ENCODE assay signal across 17 cellular contexts in the genomic region with DNA sequence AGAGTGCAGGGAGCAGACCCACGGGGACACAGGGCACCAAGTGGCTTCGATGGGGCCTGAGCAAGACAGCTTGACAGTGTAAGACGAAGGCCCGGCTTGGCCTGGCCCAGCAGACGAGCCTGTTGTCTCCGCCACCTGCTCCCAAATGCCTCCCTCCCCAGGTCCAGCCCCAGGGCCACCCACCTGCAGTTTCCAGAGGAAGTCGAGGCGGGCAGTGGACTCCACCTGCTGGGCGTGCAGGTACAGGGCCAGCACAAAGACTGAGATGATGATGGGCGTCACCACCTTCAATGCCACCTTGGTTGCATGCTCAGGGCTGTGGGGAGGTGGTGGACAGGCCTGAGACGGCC.
DNase-seq lines count a peak whose midpoint lies in the region; ATAC-seq and TF ChIP-seq lines count a peak whose summit lies in the region.
"Had no signal": no experiment of that assay in that cellular context is flagged by ENCODE, and none has a peak within 500 bp of the region (broad histone marks: within the 10 kb centered on the region; RNA-seq: fewer than 3 reads in every experiment).

No MANE protein-coding gene starts in this region.

- POLR2A ChIA-PET in CD4-positive, alpha-beta memory T cell (lab: Charles Lee; ENCODE audit: partially characterized antibody): no interaction called here

- H2BK12ac ChIP-seq in neuronal stem cell (ENCODE audit: low read length): no peak overlapping the region

- DNase-seq in cardiac septum (ENCODE audit: low spot score) (peak; percentile 75), left ventricle myocardium inferior (no peak), left lung (peak; percentile 30 to 79), neuronal stem cell (ENCODE audit: low spot score) (no peak), NCI-H82 (lab: John Stamatoyannopoulos, UW) (no peak)
- DNase-seq in stimulated activated effector memory CD8-positive, alpha-beta T cell treated with anti-CD3 and anti-CD28 coated beads, Interleukin-12 subunit alpha, Interleukin-12 subunit beta, amount 100 ng/mL, for 72 hours (ENCODE audit: low spot score in 2 of 2): no peak
- no peak for DNase-seq in CD4-positive, alpha-beta memory T cell
- DNase-seq: 8988T; AML-193; Calu3; CD4-positive, CD25-positive, alpha-beta regulatory T cell; DMS 273 treated with DMSO at 0.1 percent for 48 hours; DMS79; HCEC 1CT had no signal

- H3K9me3 ChIP-seq in left ventricle myocardium inferior (replicated peaks) (no peaks in the 10 kb centered on the region), left lung (no peaks in the 10 kb centered on the region), neuronal stem cell (replicated peaks in 1 of 2; ENCODE audit: control insufficient read depth in 2 of 2, insufficient read depth in 1 of 2, low read depth in 1 of 2, low read length in 2 of 2) (no peaks in the 10 kb centered on the region)
- H3K9me3 ChIP-seq in CD4-positive, alpha-beta memory T cell (ENCODE audit: control insufficient read depth in 1 of 2, low read length in 2 of 2): no peaks in the 10 kb centered on the region
- H3K9me3 ChIP-seq: BLaER1 had no signal

- intact Hi-C loops in cardiac septum (cut with DNase I) (no loop called here), left ventricle myocardium inferior (cut with micrococcal nuclease) (no loop called here), left lung (cut with DNase I) (no loop called here)
- intact Hi-C loops in CD4-positive, alpha-beta memory T cell (cut with micrococcal nuclease): no loop called here

- H3K27me3 Mint-ChIP-seq in CD4-positive, alpha-beta memory T cell: peaks cover 1 to 8% of the 10 kb centered on the region in 2 donors

- H3K36me3 Mint-ChIP-seq in stimulated activated effector memory CD8-positive, alpha-beta T cell treated with anti-CD3 and anti-CD28 coated beads, Interleukin-12 subunit alpha, Interleukin-12 subunit beta, amount 100 ng/mL, for 72 hours: no peaks in the 10 kb centered on the region
- no peaks in the 10 kb centered on the region for H3K36me3 Mint-ChIP-seq in CD4-positive, alpha-beta memory T cell
- H3K36me3 Mint-ChIP-seq: CD4-positive, CD25-positive, alpha-beta regulatory T cell had no signal

- no peak overlapping the region for H3K4me3 Mint-ChIP-seq in stimulated activated effector memory CD8-positive, alpha-beta T cell treated with anti-CD3 and anti-CD28 coated beads, Interleukin-12 subunit alpha, Interleukin-12 subunit beta, amount 100 ng/mL, for 72 hours
- no peak overlapping the region for H3K4me3 Mint-ChIP-seq in CD4-positive, alpha-beta memory T cell
- H3K4me3 Mint-ChIP-seq: CD4-positive, CD25-positive, alpha-beta regulatory T cell; IgD-negative memory B cell had no signal

- H3K23ac ChIP-seq in neuronal stem cell (ENCODE audit: low read depth, low read length, poor library complexity): peak overlapping the region; percentile 76

- H3K36me3 ChIP-seq in left ventricle myocardium inferior: peaks cover 67% of the 10 kb centered on the region
- no peaks in the 10 kb centered on the region for H3K36me3 ChIP-seq in left lung
- H3K36me3 ChIP-seq in neuronal stem cell (replicated peaks in 1 of 2; ENCODE audit: control insufficient read depth in 2 of 2, insufficient read depth in 2 of 2, low read length in 2 of 2): no peaks in the 10 kb centered on the region
- H3K36me3 ChIP-seq in CD4-positive, alpha-beta memory T cell (ENCODE audit: insufficient read depth, low read length): no peaks in the 10 kb centered on the region
- H3K36me3 ChIP-seq: BLaER1 had no signal

- no peak overlapping the region for H4K8ac ChIP-seq in neuronal stem cell (ENCODE audit: low read depth, low read length)

- CTCF ChIA-PET in CD4-positive, alpha-beta memory T cell (lab: Charles Lee; ENCODE audit: partially characterized antibody): no interaction called here

- H3K14ac ChIP-seq in neuronal stem cell (ENCODE audit: low read length): no peak overlapping the region

- peaks cover 4% of the 10 kb centered on the region for H3K4me1 Mint-ChIP-seq in stimulated activated effector memory CD8-positive, alpha-beta T cell treated with anti-CD3 and anti-CD28 coated beads, Interleukin-12 subunit alpha, Interleukin-12 subunit beta, amount 100 ng/mL, for 72 hours
- H3K4me1 Mint-ChIP-seq in CD4-positive, alpha-beta memory T cell: no peaks in the 10 kb centered on the region
- H3K4me1 Mint-ChIP-seq: CD4-positive, CD25-positive, alpha-beta regulatory T cell; IgD-negative memory B cell had no signal

- H3K27me3 ChIP-seq in left ventricle myocardium inferior (ENCODE audit: low read depth) (no peaks in the 10 kb centered on the region), left lung (peaks cover 0 to 11% of the 10 kb centered on the region in 2 donors), neuronal stem cell (ENCODE audit: control insufficient read depth in 3 of 3, insufficient read depth in 3 of 3, low read depth in 1 of 3, low read length in 3 of 3) (peaks cover 0 to 25% (median 0%) of the 10 kb centered on the region in 3 experiments)
- no peaks in the 10 kb centered on the region for H3K27me3 ChIP-seq in CD4-positive, alpha-beta memory T cell (ENCODE audit: insufficient read depth, low read length)
- H3K27me3 ChIP-seq: BLaER1 had no signal

- no peak for TF ChIP-seq CTCF in left ventricle myocardium inferior (IDR thresholded peaks at IDR 0.05; ENCODE audit: borderline replicate concordance)
- no peak for TF ChIP-seq CTCF in left lung (IDR thresholded peaks at IDR 0.05)

- H3K4ac ChIP-seq in neuronal stem cell (ENCODE audit: low read length): no peak overlapping the region

- H3K4me3 ChIP-seq in left ventricle myocardium inferior: no peak overlapping the region
- H3K4me3 ChIP-seq in left lung: no peak overlapping the region
- H3K4me3 ChIP-seq in neuronal stem cell (ENCODE audit: low read length in 2 of 2): no peak overlapping the region
- no peak overlapping the region for H3K4me3 ChIP-seq in CD4-positive, alpha-beta memory T cell (ENCODE audit: low read length in 2 of 2)
- H3K4me3 ChIP-seq: BLaER1 had no signal

- H3K9me3 Mint-ChIP-seq in stimulated activated effector memory CD8-positive, alpha-beta T cell treated with anti-CD3 and anti-CD28 coated beads, Interleukin-12 subunit alpha, Interleukin-12 subunit beta, amount 100 ng/mL, for 72 hours: no peaks in the 10 kb centered on the region
- no peaks in the 10 kb centered on the region for H3K9me3 Mint-ChIP-seq in CD4-positive, alpha-beta memory T cell
- H3K9me3 Mint-ChIP-seq: IgD-negative memory B cell had no signal

- H3K9ac ChIP-seq in neuronal stem cell (ENCODE audit: low read depth, low read length, poor library complexity): no peak overlapping the region
- H3K9ac ChIP-seq: BLaER1 had no signal

- H4K91ac ChIP-seq in neuronal stem cell (ENCODE audit: low read depth, low read length, poor library complexity): no peak overlapping the region

- no peak overlapping the region for H2BK5ac ChIP-seq in neuronal stem cell (ENCODE audit: low read length)

- no peak overlapping the region for H2BK120ac ChIP-seq in neuronal stem cell (ENCODE audit: low read depth, low read length)

- ATAC-seq in left lung (no peak), HG03432 (IDR thresholded peaks at IDR 0.05; ENCODE audit: unreplicated experiment) (no peak)
- peak; percentile 3 for ATAC-seq in stimulated activated effector memory CD8-positive, alpha-beta T cell treated with anti-CD3 and anti-CD28 coated beads, Interleukin-12 subunit alpha, Interleukin-12 subunit beta, amount 100 ng/mL, for 72 hours

- no peak overlapping the region for H2AFZ ChIP-seq in neuronal stem cell (ENCODE audit: low read length)

- H3K18ac ChIP-seq in neuronal stem cell (ENCODE audit: low read length): no peak overlapping the region

- no peak overlapping the region for H2BK15ac ChIP-seq in neuronal stem cell (ENCODE audit: low read length)

- WGBS in neuronal stem cell (ENCODE audit: extremely low coverage in 2 of 2, insufficient read length in 2 of 2, insufficient replicate concordance in 1 of 2), 2 donors: no CpG with 5 or more reads among the region's 11 CpGs

- peaks cover 2% of the 10 kb centered on the region for H3K79me1 ChIP-seq in neuronal stem cell (ENCODE audit: low read depth, low read length)

- peak overlapping the region; percentile 51 for H2AK5ac ChIP-seq in neuronal stem cell (ENCODE audit: low read depth, low read length)

- H3K27ac ChIP-seq in left ventricle myocardium inferior (replicated peaks) (no peak overlapping the region), left lung (no peak overlapping the region), neuronal stem cell (replicated peaks; ENCODE audit: low read length) (no peak overlapping the region)
- H3K27ac ChIP-seq in CD4-positive, alpha-beta memory T cell (ENCODE audit: low read depth, low read length): no peak overlapping the region
- H3K27ac ChIP-seq: BLaER1 had no signal

- H3K4me2 ChIP-seq in neuronal stem cell (ENCODE audit: insufficient read depth, low read length, poor library complexity, severe bottlenecking): no peak overlapping the region
- H3K4me2 ChIP-seq: BLaER1 had no signal

- H3K4me1 ChIP-seq in left ventricle myocardium inferior (peaks cover 22% of the 10 kb centered on the region), left lung (no peaks in the 10 kb centered on the region), neuronal stem cell (ENCODE audit: control insufficient read depth in 2 of 2, insufficient read depth in 1 of 2, low read depth in 1 of 2, low read length in 2 of 2) (no peaks in the 10 kb centered on the region)
- H3K4me1 ChIP-seq in CD4-positive, alpha-beta memory T cell (ENCODE audit: insufficient read depth, low read length): no peaks in the 10 kb centered on the region

- no peak overlapping the region for H3K27ac Mint-ChIP-seq in stimulated activated effector memory CD8-positive, alpha-beta T cell treated with anti-CD3 and anti-CD28 coated beads, Interleukin-12 subunit alpha, Interleukin-12 subunit beta, amount 100 ng/mL, for 72 hours
- no peak overlapping the region for H3K27ac Mint-ChIP-seq in CD4-positive, alpha-beta memory T cell
- H3K27ac Mint-ChIP-seq: CD4-positive, CD25-positive, alpha-beta regulatory T cell; IgD-negative memory B cell had no signal

Comparison
In these comparisons a context has a peak if more than half of its experiments do, and no peak if none do; other contexts are left out.
1. DNase-seq: peak in cardiac septum (single experiment) and left lung (2 of 2); none in left ventricle myocardium inferior (single experiment), neuronal stem cell (single experiment), stimulated activated effector memory CD8-positive, alpha-beta T cell treated with anti-CD3 and anti-CD28 coated beads, Interleukin-12 subunit alpha, Interleukin-12 subunit beta, amount 100 ng/mL, for 72 hours (0 of 2), CD4-positive, alpha-beta memory T cell (0 of 5) and NCI-H82 (single experiment).